ENCODE assay signal across 1 cellular context in genomic region chr3:15553749-15554148, GRCh38.
TF ChIP-seq lines count a peak whose summit lies in the region.

No MANE protein-coding gene starts in this region.

TF ChIP-seq in HepG2, 621 proteins besides CTCF, POLR2A, EP300 and RAD21 (continued from another document and continues in another):
- no peak for TF ChIP-seq SALL2 (CRISPR knock-in tag; IDR thresholded peaks at IDR 0.05)
- TF ChIP-seq, protein P1, sequence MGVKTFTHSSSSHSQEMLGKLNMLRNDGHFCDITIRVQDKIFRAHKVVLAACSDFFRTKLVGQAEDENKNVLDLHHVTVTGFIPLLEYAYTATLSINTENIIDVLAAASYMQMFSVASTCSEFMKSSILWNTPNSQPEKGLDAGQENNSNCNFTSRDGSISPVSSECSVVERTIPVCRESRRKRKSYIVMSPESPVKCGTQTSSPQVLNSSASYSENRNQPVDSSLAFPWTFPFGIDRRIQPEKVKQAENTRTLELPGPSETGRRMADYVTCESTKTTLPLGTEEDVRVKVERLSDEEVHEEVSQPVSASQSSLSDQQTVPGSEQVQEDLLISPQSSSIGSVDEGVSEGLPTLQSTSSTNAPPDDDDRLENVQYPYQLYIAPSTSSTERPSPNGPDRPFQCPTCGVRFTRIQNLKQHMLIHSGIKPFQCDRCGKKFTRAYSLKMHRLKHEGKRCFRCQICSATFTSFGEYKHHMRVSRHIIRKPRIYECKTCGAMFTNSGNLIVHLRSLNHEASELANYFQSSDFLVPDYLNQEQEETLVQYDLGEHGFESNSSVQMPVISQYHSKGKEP (CRISPR knock-in tag; IDR thresholded peaks at IDR 0.05) = no peak
- TF ChIP-seq ZHX1 (CRISPR knock-in tag; IDR thresholded peaks at IDR 0.05; ENCODE audit: low read depth) = no peak
- no peak for TF ChIP-seq FOXK2 (IDR thresholded peaks at IDR 0.05)
- TF ChIP-seq ZNF781 (CRISPR knock-in tag; IDR thresholded peaks at IDR 0.05; ENCODE audit: borderline replicate concordance, not compliant biosample characterization) = no peak
- peak; percentile 25; the same call in 1 of the 2 replicates for TF ChIP-seq PATZ1 (CRISPR knock-in tag; IDR thresholded peaks at IDR 0.05)
- peak; percentile 31 for TF ChIP-seq ASH2L (IDR thresholded peaks at IDR 0.05; ENCODE audit: insufficient read length, low read depth, low read length)
- TF ChIP-seq, protein P2, sequence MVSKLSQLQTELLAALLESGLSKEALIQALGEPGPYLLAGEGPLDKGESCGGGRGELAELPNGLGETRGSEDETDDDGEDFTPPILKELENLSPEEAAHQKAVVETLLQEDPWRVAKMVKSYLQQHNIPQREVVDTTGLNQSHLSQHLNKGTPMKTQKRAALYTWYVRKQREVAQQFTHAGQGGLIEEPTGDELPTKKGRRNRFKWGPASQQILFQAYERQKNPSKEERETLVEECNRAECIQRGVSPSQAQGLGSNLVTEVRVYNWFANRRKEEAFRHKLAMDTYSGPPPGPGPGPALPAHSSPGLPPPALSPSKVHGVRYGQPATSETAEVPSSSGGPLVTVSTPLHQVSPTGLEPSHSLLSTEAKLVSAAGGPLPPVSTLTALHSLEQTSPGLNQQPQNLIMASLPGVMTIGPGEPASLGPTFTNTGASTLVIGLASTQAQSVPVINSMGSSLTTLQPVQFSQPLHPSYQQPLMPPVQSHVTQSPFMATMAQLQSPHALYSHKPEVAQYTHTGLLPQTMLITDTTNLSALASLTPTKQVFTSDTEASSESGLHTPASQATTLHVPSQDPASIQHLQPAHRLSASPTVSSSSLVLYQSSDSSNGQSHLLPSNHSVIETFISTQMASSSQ (IDR thresholded peaks at IDR 0.05; ENCODE audit: low read depth) = peak; percentile 64
- TF ChIP-seq, protein P2 (CRISPR knock-in tag; IDR thresholded peaks at IDR 0.05; ENCODE audit: borderline replicate concordance) = no peak
- no peak for TF ChIP-seq ELF1 (CRISPR knock-in tag; IDR thresholded peaks at IDR 0.05)
- TF ChIP-seq DPF2 (CRISPR knock-in tag; IDR thresholded peaks at IDR 0.05; ENCODE audit: borderline replicate concordance, low read depth) = no peak
- TF ChIP-seq ZNF883 (CRISPR knock-in tag; IDR thresholded peaks at IDR 0.05; ENCODE audit: not compliant biosample characterization) = no peak
- TF ChIP-seq ZXDC (CRISPR knock-in tag; IDR thresholded peaks at IDR 0.05) = no peak
- no peak for TF ChIP-seq MATR3 (CRISPR knock-in tag; IDR thresholded peaks at IDR 0.05)
- TF ChIP-seq ZNF550 (CRISPR knock-in tag; IDR thresholded peaks at IDR 0.05; ENCODE audit: borderline replicate concordance) = no peak
- TF ChIP-seq, protein P3, sequence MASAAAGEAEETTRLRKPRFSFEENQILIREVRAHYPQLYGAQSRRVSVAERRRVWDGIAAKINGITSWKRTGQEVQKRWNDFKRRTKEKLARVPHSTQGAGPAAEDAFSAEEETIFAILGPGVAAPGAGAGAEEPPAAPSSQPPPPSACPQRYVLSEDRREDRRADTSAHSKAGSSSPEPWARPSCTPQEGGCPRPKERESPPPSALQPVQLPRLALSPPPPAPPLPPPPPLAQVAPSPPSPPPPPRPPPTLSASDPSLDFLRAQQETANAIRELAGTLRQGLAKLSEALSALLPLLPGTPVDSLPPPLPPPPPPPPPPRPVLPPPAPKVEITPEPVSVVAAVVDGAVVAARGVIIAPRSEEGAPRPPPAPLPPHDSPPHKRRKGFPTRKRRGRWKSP (CRISPR knock-in tag; IDR thresholded peaks at IDR 0.05) = no peak
- no peak for TF ChIP-seq RAD51 (IDR thresholded peaks at IDR 0.05; ENCODE audit: borderline replicate concordance)
- TF ChIP-seq RFXANK (CRISPR knock-in tag; IDR thresholded peaks at IDR 0.05) = no peak
- TF ChIP-seq RARA (CRISPR knock-in tag; IDR thresholded peaks at IDR 0.05) = peak; percentile 19
- TF ChIP-seq SRSF4 (IDR thresholded peaks at IDR 0.05; ENCODE audit: low read depth, low read length, poor library complexity, severe bottlenecking) = no peak
- no peak for TF ChIP-seq ZZZ3 (CRISPR knock-in tag; IDR thresholded peaks at IDR 0.05; ENCODE audit: borderline replicate concordance)
- TF ChIP-seq SYNCRIP (IDR thresholded peaks at IDR 0.05; ENCODE audit: insufficient read depth, low read depth, low read length) = no peak
- no peak for TF ChIP-seq REPIN1 (CRISPR knock-in tag; IDR thresholded peaks at IDR 0.05; ENCODE audit: borderline replicate concordance, low read depth)
- no peak for TF ChIP-seq CC2D1A (CRISPR knock-in tag; IDR thresholded peaks at IDR 0.05)
- no peak for TF ChIP-seq HOXA9 (CRISPR knock-in tag; IDR thresholded peaks at IDR 0.05; ENCODE audit: borderline replicate concordance)
- TF ChIP-seq CCDC6 (CRISPR knock-in tag; IDR thresholded peaks at IDR 0.05) = no peak
- TF ChIP-seq PRPF4 (IDR thresholded peaks at IDR 0.05; ENCODE audit: low read depth, low read length, poor library complexity, severe bottlenecking) = no peak
- TF ChIP-seq ZNF773 (CRISPR knock-in tag; IDR thresholded peaks at IDR 0.05; ENCODE audit: borderline replicate concordance) = no peak
- no peak for TF ChIP-seq TEAD3 (CRISPR knock-in tag; optimal IDR thresholded peaks at IDR 0.05; ENCODE audit: borderline replicate concordance)
- no peak for TF ChIP-seq ZNF337 (CRISPR knock-in tag; IDR thresholded peaks at IDR 0.05; ENCODE audit: borderline replicate concordance, low read depth)
- TF ChIP-seq, protein P4, sequence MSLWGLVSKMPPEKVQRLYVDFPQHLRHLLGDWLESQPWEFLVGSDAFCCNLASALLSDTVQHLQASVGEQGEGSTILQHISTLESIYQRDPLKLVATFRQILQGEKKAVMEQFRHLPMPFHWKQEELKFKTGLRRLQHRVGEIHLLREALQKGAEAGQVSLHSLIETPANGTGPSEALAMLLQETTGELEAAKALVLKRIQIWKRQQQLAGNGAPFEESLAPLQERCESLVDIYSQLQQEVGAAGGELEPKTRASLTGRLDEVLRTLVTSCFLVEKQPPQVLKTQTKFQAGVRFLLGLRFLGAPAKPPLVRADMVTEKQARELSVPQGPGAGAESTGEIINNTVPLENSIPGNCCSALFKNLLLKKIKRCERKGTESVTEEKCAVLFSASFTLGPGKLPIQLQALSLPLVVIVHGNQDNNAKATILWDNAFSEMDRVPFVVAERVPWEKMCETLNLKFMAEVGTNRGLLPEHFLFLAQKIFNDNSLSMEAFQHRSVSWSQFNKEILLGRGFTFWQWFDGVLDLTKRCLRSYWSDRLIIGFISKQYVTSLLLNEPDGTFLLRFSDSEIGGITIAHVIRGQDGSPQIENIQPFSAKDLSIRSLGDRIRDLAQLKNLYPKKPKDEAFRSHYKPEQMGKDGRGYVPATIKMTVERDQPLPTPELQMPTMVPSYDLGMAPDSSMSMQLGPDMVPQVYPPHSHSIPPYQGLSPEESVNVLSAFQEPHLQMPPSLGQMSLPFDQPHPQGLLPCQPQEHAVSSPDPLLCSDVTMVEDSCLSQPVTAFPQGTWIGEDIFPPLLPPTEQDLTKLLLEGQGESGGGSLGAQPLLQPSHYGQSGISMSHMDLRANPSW (CRISPR knock-in tag; IDR thresholded peaks at IDR 0.05; ENCODE audit: borderline replicate concordance) = no peak
- TF ChIP-seq KAT7 (CRISPR knock-in tag; IDR thresholded peaks at IDR 0.05; ENCODE audit: borderline replicate concordance) = no peak
- no peak for TF ChIP-seq JUND (CRISPR knock-in tag; IDR thresholded peaks at IDR 0.05)
- no peak for TF ChIP-seq SRF (IDR thresholded peaks at IDR 0.05; ENCODE audit: low read depth, low read length)
- TF ChIP-seq MTF2 (CRISPR knock-in tag; IDR thresholded peaks at IDR 0.05; ENCODE audit: borderline replicate concordance) = no peak
- no peak for TF ChIP-seq EEA1 (CRISPR knock-in tag; IDR thresholded peaks at IDR 0.05; ENCODE audit: borderline replicate concordance)
- no peak for TF ChIP-seq HNF4G (IDR thresholded peaks at IDR 0.05; ENCODE audit: borderline replicate concordance, low read depth, low read length)
- no peak for TF ChIP-seq HNF4G (CRISPR knock-in tag; IDR thresholded peaks at IDR 0.05; ENCODE audit: borderline replicate concordance, low read depth)
- TF ChIP-seq MNT (IDR thresholded peaks at IDR 0.05) = no peak
